ENCODE assay signal across 8 cellular contexts in genomic region chr10:35355971-35356724, GRCh38. TPM values are rescaled to one million over a fixed set of nuclear protein-coding genes. Genes with fewer than 3 reads are reported as not detected.
DNase-seq lines count a peak whose midpoint lies in the region; ATAC-seq lines count a peak whose summit lies in the region.

No MANE protein-coding gene starts in this region.

- no peaks in the 10 kb centered on the region for H3K9me3 Mint-ChIP-seq in stimulated activated naive CD8-positive, alpha-beta T cell treated with anti-CD3 and anti-CD28 coated beads, Interleukin-15, Interleukin-2, amounts not matched to agents 100 ng/mL and 50 ng/mL, for 24 hours

- peak overlapping the region; percentile 67 for H3K4me3 Mint-ChIP-seq in stimulated activated naive CD8-positive, alpha-beta T cell treated with anti-CD3 and anti-CD28 coated beads, Interleukin-15, Interleukin-2, amounts not matched to agents 100 ng/mL and 50 ng/mL, for 24 hours

- DNase-seq in activated T-cell treated with anti-CD3 and anti-CD28 coated beads for 48 hours (ENCODE audit: low read depth) (peak; percentile 46), dermis blood vessel endothelial cell (no peak), Kasumi-1 (lab: John Stamatoyannopoulos, UW) (no peak), A172 (ENCODE audit: low spot score) (no peak)
- DNase-seq in activated T-cell treated with anti-CD3 and anti-CD28 coated beads, Interleukin-2, amount 50 U/mL, for 1 hour = no peak
- DNase-seq in activated T-cell treated with anti-CD3 and anti-CD28 coated beads, Interleukin-2, amount 50 U/mL, for 48 hours = peak; percentile 64 to 72

- H3K36me3 Mint-ChIP-seq in stimulated activated naive CD8-positive, alpha-beta T cell treated with anti-CD3 and anti-CD28 coated beads, Interleukin-15, Interleukin-2, amounts not matched to agents 100 ng/mL and 50 ng/mL, for 24 hours (ENCODE audit: low read depth) = peaks cover 7% of the 10 kb centered on the region

- no peaks in the 10 kb centered on the region for H3K27me3 Mint-ChIP-seq in stimulated activated naive CD8-positive, alpha-beta T cell treated with anti-CD3 and anti-CD28 coated beads, Interleukin-15, Interleukin-2, amounts not matched to agents 100 ng/mL and 50 ng/mL, for 24 hours

- peak overlapping the region; percentile 86 for H3K27ac Mint-ChIP-seq in stimulated activated naive CD8-positive, alpha-beta T cell treated with anti-CD3 and anti-CD28 coated beads, Interleukin-15, Interleukin-2, amounts not matched to agents 100 ng/mL and 50 ng/mL, for 24 hours

- peaks cover 77% of the 10 kb centered on the region for H3K4me1 Mint-ChIP-seq in stimulated activated naive CD8-positive, alpha-beta T cell treated with anti-CD3 and anti-CD28 coated beads, Interleukin-15, Interleukin-2, amounts not matched to agents 100 ng/mL and 50 ng/mL, for 24 hours (ENCODE audit: low read depth)

- peak; percentile 71 for ATAC-seq in HG02852 (IDR thresholded peaks at IDR 0.05; ENCODE audit: unreplicated experiment)

RNA-seq across cellular contexts. Expression of gene CCNY, which starts 19.8 kb away (rescaled TPM):
- total RNA-seq in dermis blood vessel endothelial cell = 99.4 and 124 TPM in 2 replicates
- total RNA-seq in A172 (2014; rRNA removed; shearing (Covaris generic)) = 44.4 and 49.9 TPM in 2 replicates

Comparison
In these comparisons a context has a peak if more than half of its experiments do, and no peak if none do; other contexts are left out.
1. DNase-seq: peak in activated T-cell treated with anti-CD3 and anti-CD28 coated beads for 48 hours (single experiment) and activated T-cell treated with anti-CD3 and anti-CD28 coated beads, Interleukin-2, amount 50 U/mL, for 48 hours (2 of 2); none in activated T-cell treated with anti-CD3 and anti-CD28 coated beads, Interleukin-2, amount 50 U/mL, for 1 hour (single experiment), dermis blood vessel endothelial cell (single experiment), Kasumi-1 (0 of 2) and A172 (single experiment).